ENCODE assay signal across 8 cellular contexts in genomic region chr22:19940536-19941364, GRCh38. TPM values are rescaled to one million over a fixed set of nuclear protein-coding genes. Genes with fewer than 3 reads are reported as not detected.
DNase-seq lines count a peak whose midpoint lies in the region; ATAC-seq and TF ChIP-seq lines count a peak whose summit lies in the region.

No MANE protein-coding gene starts in this region.

- in situ Hi-C loops in HAP-1 (cut with MboI; ENCODE audit: low sequenced_read_pairs), result no loop called here

- H3K4me3 ChIP-seq in HAP-1, result peak overlapping the region; percentile 62

- peaks cover 24% of the 10 kb centered on the region for H3K36me3 Mint-ChIP-seq in WTC11
- H3K36me3 Mint-ChIP-seq in stimulated activated effector memory CD8-positive, alpha-beta T cell treated with anti-CD3 and anti-CD28 coated beads, Interleukin-12 subunit alpha, Interleukin-12 subunit beta, amount 100 ng/mL, for 72 hours, result peaks cover 13% of the 10 kb centered on the region

- DNase-seq in HAP-1 (ENCODE audit: low spot score in 2 of 2), result no peak
- no peak for DNase-seq in WTC11 (ENCODE audit: low spot score)
- peak; percentile 26 for DNase-seq in left cardiac atrium
- DNase-seq in stimulated activated effector memory CD8-positive, alpha-beta T cell treated with anti-CD3 and anti-CD28 coated beads, Interleukin-12 subunit alpha, Interleukin-12 subunit beta, amount 100 ng/mL, for 72 hours (ENCODE audit: low spot score in 2 of 2), result no peak
- DNase-seq in left colon, result no peak
- no peak for DNase-seq in DMS114 treated with DMSO at 0.1 percent for 48 hours (lab: John Stamatoyannopoulos, UW; ENCODE audit: unreplicated experiment)
- no peak for DNase-seq in NCI-H446 (lab: John Stamatoyannopoulos, UW)

- no peaks in the 10 kb centered on the region for H3K27me3 ChIP-seq in HAP-1 (ENCODE audit: low read depth)

- ATAC-seq in WTC11 (no peak), left cardiac atrium (peak in 1 of 2 donors; percentile 1), left colon (no peak), GM19324 (IDR thresholded peaks at IDR 0.05; ENCODE audit: low FRiP score, unreplicated experiment) (no peak)
- ATAC-seq in stimulated activated effector memory CD8-positive, alpha-beta T cell treated with anti-CD3 and anti-CD28 coated beads, Interleukin-12 subunit alpha, Interleukin-12 subunit beta, amount 100 ng/mL, for 72 hours, result no peak

- no peak overlapping the region for H3K27ac Mint-ChIP-seq in WTC11
- peak overlapping the region; percentile 98 for H3K27ac Mint-ChIP-seq in stimulated activated effector memory CD8-positive, alpha-beta T cell treated with anti-CD3 and anti-CD28 coated beads, Interleukin-12 subunit alpha, Interleukin-12 subunit beta, amount 100 ng/mL, for 72 hours

- no peak for TF ChIP-seq CTCF in WTC11 (IDR thresholded peaks at IDR 0.05)

- peaks cover 4% of the 10 kb centered on the region for H3K9me3 ChIP-seq in HAP-1

- peaks cover 4% of the 10 kb centered on the region for H3K27me3 Mint-ChIP-seq in WTC11 (ENCODE audit: low read depth)

- H3K4me1 Mint-ChIP-seq in WTC11, result peaks cover 22% of the 10 kb centered on the region
- peaks cover 30% of the 10 kb centered on the region for H3K4me1 Mint-ChIP-seq in stimulated activated effector memory CD8-positive, alpha-beta T cell treated with anti-CD3 and anti-CD28 coated beads, Interleukin-12 subunit alpha, Interleukin-12 subunit beta, amount 100 ng/mL, for 72 hours

- POLR2A ChIA-PET in WTC11 (lab: Charles Lee), result no interaction called here

- CTCF ChIA-PET in WTC11 (lab: Charles Lee), result interaction anchor here (1.5 to 3.7 kb wide), 2 partner anchors 13 to 34 kb away, joined by 4 to 21 read pairs; no protein-coding TSS in a partner anchor

- H3K9me3 Mint-ChIP-seq in WTC11, result peaks cover 17% of the 10 kb centered on the region
- peaks cover 9% of the 10 kb centered on the region for H3K9me3 Mint-ChIP-seq in stimulated activated effector memory CD8-positive, alpha-beta T cell treated with anti-CD3 and anti-CD28 coated beads, Interleukin-12 subunit alpha, Interleukin-12 subunit beta, amount 100 ng/mL, for 72 hours

- H3K4me3 Mint-ChIP-seq in WTC11, result peak overlapping the region; percentile 70
- peak overlapping the region; percentile 92 for H3K4me3 Mint-ChIP-seq in stimulated activated effector memory CD8-positive, alpha-beta T cell treated with anti-CD3 and anti-CD28 coated beads, Interleukin-12 subunit alpha, Interleukin-12 subunit beta, amount 100 ng/mL, for 72 hours

- H3K4me1 ChIP-seq in HAP-1, result peaks cover 20% of the 10 kb centered on the region

- H3K36me3 ChIP-seq in HAP-1 (replicated peaks), result no peaks in the 10 kb centered on the region

- intact Hi-C loops in left cardiac atrium (cut with DNase I) (no loop called here), left colon (cut with DNase I, micrococcal nuclease) (no loop called here)

TF ChIP-seq in WTC11, 78 proteins besides CTCF, POLR2A, EP300 and RAD21 (continues in another document):
- TF ChIP-seq, protein P1, sequence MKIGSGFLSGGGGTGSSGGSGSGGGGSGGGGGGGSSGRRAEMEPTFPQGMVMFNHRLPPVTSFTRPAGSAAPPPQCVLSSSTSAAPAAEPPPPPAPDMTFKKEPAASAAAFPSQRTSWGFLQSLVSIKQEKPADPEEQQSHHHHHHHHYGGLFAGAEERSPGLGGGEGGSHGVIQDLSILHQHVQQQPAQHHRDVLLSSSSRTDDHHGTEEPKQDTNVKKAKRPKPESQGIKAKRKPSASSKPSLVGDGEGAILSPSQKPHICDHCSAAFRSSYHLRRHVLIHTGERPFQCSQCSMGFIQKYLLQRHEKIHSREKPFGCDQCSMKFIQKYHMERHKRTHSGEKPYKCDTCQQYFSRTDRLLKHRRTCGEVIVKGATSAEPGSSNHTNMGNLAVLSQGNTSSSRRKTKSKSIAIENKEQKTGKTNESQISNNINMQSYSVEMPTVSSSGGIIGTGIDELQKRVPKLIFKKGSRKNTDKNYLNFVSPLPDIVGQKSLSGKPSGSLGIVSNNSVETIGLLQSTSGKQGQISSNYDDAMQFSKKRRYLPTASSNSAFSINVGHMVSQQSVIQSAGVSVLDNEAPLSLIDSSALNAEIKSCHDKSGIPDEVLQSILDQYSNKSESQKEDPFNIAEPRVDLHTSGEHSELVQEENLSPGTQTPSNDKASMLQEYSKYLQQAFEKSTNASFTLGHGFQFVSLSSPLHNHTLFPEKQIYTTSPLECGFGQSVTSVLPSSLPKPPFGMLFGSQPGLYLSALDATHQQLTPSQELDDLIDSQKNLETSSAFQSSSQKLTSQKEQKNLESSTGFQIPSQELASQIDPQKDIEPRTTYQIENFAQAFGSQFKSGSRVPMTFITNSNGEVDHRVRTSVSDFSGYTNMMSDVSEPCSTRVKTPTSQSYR (CRISPR knock-in tag; IDR thresholded peaks at IDR 0.05), result no peak
- no peak for TF ChIP-seq GABPB1 (CRISPR knock-in tag; IDR thresholded peaks at IDR 0.05)
- TF ChIP-seq ZNF121 (CRISPR knock-in tag; IDR thresholded peaks at IDR 0.05), result no peak
- TF ChIP-seq, protein P2, sequence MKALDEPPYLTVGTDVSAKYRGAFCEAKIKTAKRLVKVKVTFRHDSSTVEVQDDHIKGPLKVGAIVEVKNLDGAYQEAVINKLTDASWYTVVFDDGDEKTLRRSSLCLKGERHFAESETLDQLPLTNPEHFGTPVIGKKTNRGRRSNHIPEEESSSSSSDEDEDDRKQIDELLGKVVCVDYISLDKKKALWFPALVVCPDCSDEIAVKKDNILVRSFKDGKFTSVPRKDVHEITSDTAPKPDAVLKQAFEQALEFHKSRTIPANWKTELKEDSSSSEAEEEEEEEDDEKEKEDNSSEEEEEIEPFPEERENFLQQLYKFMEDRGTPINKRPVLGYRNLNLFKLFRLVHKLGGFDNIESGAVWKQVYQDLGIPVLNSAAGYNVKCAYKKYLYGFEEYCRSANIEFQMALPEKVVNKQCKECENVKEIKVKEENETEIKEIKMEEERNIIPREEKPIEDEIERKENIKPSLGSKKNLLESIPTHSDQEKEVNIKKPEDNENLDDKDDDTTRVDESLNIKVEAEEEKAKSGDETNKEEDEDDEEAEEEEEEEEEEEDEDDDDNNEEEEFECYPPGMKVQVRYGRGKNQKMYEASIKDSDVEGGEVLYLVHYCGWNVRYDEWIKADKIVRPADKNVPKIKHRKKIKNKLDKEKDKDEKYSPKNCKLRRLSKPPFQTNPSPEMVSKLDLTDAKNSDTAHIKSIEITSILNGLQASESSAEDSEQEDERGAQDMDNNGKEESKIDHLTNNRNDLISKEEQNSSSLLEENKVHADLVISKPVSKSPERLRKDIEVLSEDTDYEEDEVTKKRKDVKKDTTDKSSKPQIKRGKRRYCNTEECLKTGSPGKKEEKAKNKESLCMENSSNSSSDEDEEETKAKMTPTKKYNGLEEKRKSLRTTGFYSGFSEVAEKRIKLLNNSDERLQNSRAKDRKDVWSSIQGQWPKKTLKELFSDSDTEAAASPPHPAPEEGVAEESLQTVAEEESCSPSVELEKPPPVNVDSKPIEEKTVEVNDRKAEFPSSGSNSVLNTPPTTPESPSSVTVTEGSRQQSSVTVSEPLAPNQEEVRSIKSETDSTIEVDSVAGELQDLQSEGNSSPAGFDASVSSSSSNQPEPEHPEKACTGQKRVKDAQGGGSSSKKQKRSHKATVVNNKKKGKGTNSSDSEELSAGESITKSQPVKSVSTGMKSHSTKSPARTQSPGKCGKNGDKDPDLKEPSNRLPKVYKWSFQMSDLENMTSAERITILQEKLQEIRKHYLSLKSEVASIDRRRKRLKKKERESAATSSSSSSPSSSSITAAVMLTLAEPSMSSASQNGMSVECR (CRISPR knock-in tag; IDR thresholded peaks at IDR 0.05; ENCODE audit: borderline replicate concordance), result no peak
- no peak for TF ChIP-seq TP53 (CRISPR knock-in tag; IDR thresholded peaks at IDR 0.05)
- TF ChIP-seq NR1H2 (CRISPR knock-in tag; IDR thresholded peaks at IDR 0.05), result no peak
- TF ChIP-seq, protein P3, sequence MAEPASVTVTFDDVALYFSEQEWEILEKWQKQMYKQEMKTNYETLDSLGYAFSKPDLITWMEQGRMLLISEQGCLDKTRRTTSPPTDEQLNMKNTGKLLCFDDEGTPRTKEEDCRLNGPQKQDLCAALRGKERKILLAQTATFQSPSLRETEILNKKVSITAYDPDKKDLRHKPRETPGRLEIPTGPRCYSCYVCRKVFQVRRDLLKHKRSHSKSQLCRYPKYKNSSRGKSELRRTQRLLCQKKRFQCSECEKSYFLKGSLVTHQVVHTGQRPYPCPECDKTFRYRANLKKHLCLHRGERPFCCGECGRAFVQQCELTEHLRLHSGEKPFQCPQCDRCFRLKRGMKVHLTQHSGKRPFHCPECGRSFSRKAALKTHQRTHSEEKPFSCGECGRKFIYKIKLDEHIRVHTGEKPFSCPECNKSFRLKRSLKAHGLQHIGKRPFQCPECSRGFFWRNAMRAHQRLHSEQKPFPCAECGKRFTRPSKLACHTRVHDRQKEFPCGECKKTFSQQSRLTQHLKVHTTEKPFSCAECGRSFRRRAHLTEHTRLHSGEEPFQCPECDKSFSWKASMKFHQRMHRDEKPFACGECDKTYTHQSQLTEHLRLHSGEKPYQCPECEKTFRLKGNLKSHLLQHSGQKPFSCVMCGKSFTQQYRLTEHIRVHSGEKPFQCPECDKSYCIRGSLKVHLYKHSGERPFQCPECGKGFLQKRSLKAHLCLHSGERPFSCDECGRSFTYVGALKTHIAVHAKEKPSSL (CRISPR knock-in tag; conservative IDR thresholded peaks at IDR 0.05), result no peak

RNA-seq across cellular contexts. Expression of gene COMT, which starts 0.8 kb away (rescaled TPM):
- total RNA-seq in WTC11 (2021) (30.8 to 38.0 TPM (median 36.1 TPM) in 3 replicates), left cardiac atrium (100 to 1,000 TPM; 101 to 103 TPM), left colon (10 to 100 TPM; 58.2 to 71.3 TPM)

RNA-seq across cellular contexts. Expression of gene TXNRD2, which starts 0.9 kb away (rescaled TPM):
- 15.9 to 18.8 TPM (median 18.8 TPM) in 3 replicates for total RNA-seq in WTC11 (2021)
- total RNA-seq in left cardiac atrium, result 10 to 100 TPM; 22.7 to 29.6 TPM
- total RNA-seq in left colon, result 10 to 100 TPM; 18.2 to 21.5 TPM
